ENCODE assay signal across 25 cellular contexts in the genomic region with DNA sequence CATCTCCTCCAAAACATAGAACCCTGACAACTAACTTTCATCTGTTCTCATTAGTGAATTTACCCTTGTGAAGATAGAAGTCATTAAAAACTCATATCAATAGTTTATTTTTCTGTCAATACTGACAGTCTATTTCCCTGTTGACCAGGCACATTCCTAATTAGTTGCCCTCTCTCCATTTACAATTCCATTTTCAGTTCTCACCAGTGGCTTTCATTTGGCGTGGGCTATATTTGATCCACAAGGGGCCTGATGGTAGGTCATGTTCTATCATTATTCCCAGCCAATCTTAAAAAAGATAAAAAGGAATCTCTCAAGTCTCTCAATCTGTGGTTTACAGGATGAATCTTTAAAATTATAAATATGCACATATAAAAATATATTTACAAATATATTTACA. TPM values are rescaled to one million over a fixed set of nuclear protein-coding genes. Genes with fewer than 3 reads are reported as not detected.
A peak's percentile ranks its signal among the peaks of the same experiment; 100 is the strongest.
DNase-seq lines count a peak whose midpoint lies in the region; ATAC-seq and TF ChIP-seq lines count a peak whose summit lies in the region.
"Had no signal": no experiment of that assay in that cellular context is flagged by ENCODE, and none has a peak within 500 bp of the region (broad histone marks: within the 10 kb centered on the region; RNA-seq: fewer than 3 reads in every experiment).

No MANE protein-coding gene starts in this region.

- H3K9ac ChIP-seq in HCT116 (ENCODE audit: low read length) = no peak overlapping the region

- H3K79me2 ChIP-seq in HCT116 (ENCODE audit: insufficient read depth, low read length) = no peaks in the 10 kb centered on the region

- peak overlapping the region in 2 of 4 donors; percentile 1 to 7 for H3K4me3 Mint-ChIP-seq in CD4-positive, CD25-positive, alpha-beta regulatory T cell
- peak overlapping the region; percentile 45 for H3K4me3 Mint-ChIP-seq in activated T-helper 17 cell treated with anti-CD3 and anti-CD28 coated beads, Interleukin-2, amount 50 U/mL, for 72 hours
- no peak overlapping the region for H3K4me3 Mint-ChIP-seq in mesothelial cell of epicardium
- H3K4me3 Mint-ChIP-seq: activated CD4-positive, alpha-beta memory T cell treated with anti-CD3 and anti-CD28 coated beads for 36 hours; dendritic cell treated with granulocyte-macrophage colony-stimulating factor and Interleukin-4, amounts not matched to agents 40 ng/mL and 50 ng/mL, for 4 days; immature natural killer cell; neural crest cell; WTC11 had no signal

- CTCF ChIA-PET in HCT116 (lab: Charles Lee) = interaction anchor here (1.4 kb wide), 1 partner anchor 93 kb away, joined by 3 read pairs; no protein-coding TSS in a partner anchor

- H2AFZ ChIP-seq in HCT116 (ENCODE audit: low read depth, low read length, poor library complexity, severe bottlenecking) = peak overlapping the region; percentile 47

- H3K9me3 ChIP-seq in CD4-positive, CD25-positive, alpha-beta regulatory T cell (ENCODE audit: control insufficient read depth in 2 of 2, low read length in 2 of 2) = no peaks in the 10 kb centered on the region
- H3K9me3 ChIP-seq in HCT116 (ENCODE audit: control insufficient read depth in 1 of 2, insufficient read depth in 1 of 2, low read depth in 1 of 2, low read length in 2 of 2) (no peaks in the 10 kb centered on the region), HAP-1 (no peaks in the 10 kb centered on the region)
- H3K9me3 ChIP-seq: sigmoid colon, testis had no signal

- H3K27me3 ChIP-seq in CD4-positive, CD25-positive, alpha-beta regulatory T cell (ENCODE audit: control insufficient read depth, insufficient read depth, low read length) = no peaks in the 10 kb centered on the region
- H3K27me3 ChIP-seq in HCT116 (ENCODE audit: insufficient read depth, low read length) (no peaks in the 10 kb centered on the region), HAP-1 (ENCODE audit: low read depth) (no peaks in the 10 kb centered on the region)
- H3K27me3 ChIP-seq: sigmoid colon, testis had no signal

- H3K4me1 ChIP-seq in CD4-positive, CD25-positive, alpha-beta regulatory T cell (ENCODE audit: control insufficient read depth, insufficient read depth, low read length, poor library complexity, severe bottlenecking) = peaks cover 15% of the 10 kb centered on the region
- H3K4me1 ChIP-seq in HCT116 (ENCODE audit: control insufficient read depth in 1 of 2, insufficient read depth in 2 of 2, low read length in 2 of 2) (peaks cover 3 to 10% of the 10 kb centered on the region in 2 experiments), HAP-1 (peaks cover 12% of the 10 kb centered on the region)

- peak overlapping the region; percentile 70 for H3K4me3 ChIP-seq in CD4-positive, CD25-positive, alpha-beta regulatory T cell (ENCODE audit: low read depth, low read length)
- H3K4me3 ChIP-seq in HCT116 (replicated peaks in 1 of 2; ENCODE audit: low read depth in 1 of 2, low read length in 2 of 2) (no peak overlapping the region), HAP-1 (no peak overlapping the region)
- H3K4me3 ChIP-seq: GM12878, sigmoid colon, testis had no signal

- no peak for DNase-seq in CD4-positive, CD25-positive, alpha-beta regulatory T cell
- DNase-seq in HCT116 (ENCODE audit: low read depth, low spot score) = no peak
- no peak for DNase-seq in mesothelial cell of epicardium (ENCODE audit: low spot score in 2 of 2, unreplicated experiment in 2 of 2)
- DNase-seq in HAP-1 (ENCODE audit: low spot score in 2 of 2) = no peak
- no peak for DNase-seq in left lobe of liver (ENCODE audit: low spot score)
- DNase-seq: activated CD4-positive, alpha-beta memory T cell treated with anti-CD3 and anti-CD28 coated beads for 36 hours; CD8-positive, alpha-beta memory T cell; DMS79; immature natural killer cell; NCI-H1436; NCI-H510A; RPMI8226; sigmoid colon; testis had no signal

- no peak overlapping the region for H3K27ac Mint-ChIP-seq in CD4-positive, CD25-positive, alpha-beta regulatory T cell
- peak overlapping the region; percentile 26 for H3K27ac Mint-ChIP-seq in activated T-helper 17 cell treated with anti-CD3 and anti-CD28 coated beads, Interleukin-2, amount 50 U/mL, for 72 hours
- peak overlapping the region; percentile 10 for H3K27ac Mint-ChIP-seq in mesothelial cell of epicardium
- H3K27ac Mint-ChIP-seq: CD8-positive, alpha-beta memory T cell; dendritic cell treated with granulocyte-macrophage colony-stimulating factor and Interleukin-4, amounts not matched to agents 40 ng/mL and 50 ng/mL, for 4 days; immature natural killer cell; progenitor cell of endocrine pancreas; WTC11 had no signal

- no peak overlapping the region for H3K4me2 ChIP-seq in HCT116 (ENCODE audit: low read length)

- in situ Hi-C loops in HAP-1 (cut with MboI; ENCODE audit: low sequenced_read_pairs) = no loop called here

- RAD21 ChIA-PET in HCT116 (lab: Charles Lee; ENCODE audit: low non-redundant PET in 1 of 2, low total read pairs in 2 of 2, uncharacterized antibody in 2 of 2, unreplicated experiment in 2 of 2) = no interaction called here

- BruUV-seq in HCT116 (replicated peaks; lab: Mats Ljungman, UMichigan) = no TSS peak

- no peak for TF ChIP-seq POLR2A in HCT116 (IDR thresholded peaks at IDR 0.05; ENCODE audit: borderline replicate concordance, extremely low read depth, insufficient read depth, insufficient read length)

- no peak for ATAC-seq in CD4-positive, CD25-positive, alpha-beta regulatory T cell (ENCODE audit: low read depth in 2 of 2)
- ATAC-seq in HCT116 (no peak), GM19035 (IDR thresholded peaks at IDR 0.05; ENCODE audit: unreplicated experiment) (no peak), left lobe of liver (no peak)
- no peak for ATAC-seq in activated T-helper 17 cell treated with anti-CD3 and anti-CD28 coated beads, Interleukin-2, amount 50 U/mL, for 72 hours (replicated peaks)
- ATAC-seq: GM12878, WTC11 had no signal

- no peaks in the 10 kb centered on the region for H3K36me3 ChIP-seq in CD4-positive, CD25-positive, alpha-beta regulatory T cell (ENCODE audit: control insufficient read depth, insufficient read depth, low read length)
- H3K36me3 ChIP-seq in HCT116 (ENCODE audit: control insufficient read depth in 1 of 2, insufficient read depth in 2 of 2, low read length in 2 of 2) = no peaks in the 10 kb centered on the region
- H3K36me3 ChIP-seq in HAP-1 (replicated peaks) = no peaks in the 10 kb centered on the region
- H3K36me3 ChIP-seq: sigmoid colon had no signal

- peaks cover 0 to 5% (median 0%) of the 10 kb centered on the region in 7 donors for H3K9me3 Mint-ChIP-seq in CD4-positive, CD25-positive, alpha-beta regulatory T cell
- no peaks in the 10 kb centered on the region for H3K9me3 Mint-ChIP-seq in activated T-helper 17 cell treated with anti-CD3 and anti-CD28 coated beads, Interleukin-2, amount 50 U/mL, for 72 hours
- peaks cover 15% of the 10 kb centered on the region for H3K9me3 Mint-ChIP-seq in mesothelial cell of epicardium
- H3K9me3 Mint-ChIP-seq: CD8-positive, alpha-beta memory T cell; dendritic cell treated with granulocyte-macrophage colony-stimulating factor and Interleukin-4, amounts not matched to agents 40 ng/mL and 50 ng/mL, for 4 days; neural crest cell had no signal

- no peaks in the 10 kb centered on the region for H4K20me1 ChIP-seq in HCT116 (ENCODE audit: insufficient read depth)

- no peaks in the 10 kb centered on the region for H3K9me2 ChIP-seq in HCT116 (ENCODE audit: insufficient read depth)

- no peak overlapping the region for H3K27ac ChIP-seq in CD4-positive, CD25-positive, alpha-beta regulatory T cell (ENCODE audit: insufficient read depth, low read length, poor library complexity, severe bottlenecking)
- no peak overlapping the region for H3K27ac ChIP-seq in HCT116 (ENCODE audit: low read depth, low read length)
- H3K27ac ChIP-seq: sigmoid colon, testis had no signal

- H3K4me1 Mint-ChIP-seq in CD4-positive, CD25-positive, alpha-beta regulatory T cell = peaks cover 4 to 31% (median 17%) of the 10 kb centered on the region in 4 donors
- peaks cover 19% of the 10 kb centered on the region for H3K4me1 Mint-ChIP-seq in activated T-helper 17 cell treated with anti-CD3 and anti-CD28 coated beads, Interleukin-2, amount 50 U/mL, for 72 hours
- peaks cover 22% of the 10 kb centered on the region for H3K4me1 Mint-ChIP-seq in mesothelial cell of epicardium

- TF ChIP-seq RAD21 in HCT116 (IDR thresholded peaks at IDR 0.05; ENCODE audit: low read depth) = no peak

- intact Hi-C loops in HCT116 (cut with micrococcal nuclease) = no loop called here

- TF ChIP-seq CTCF in HCT116 (IDR thresholded peaks at IDR 0.05 in 2 of 3, conservative IDR thresholded peaks at IDR 0.05 in 1 of 3; ENCODE audit: borderline replicate concordance in 1 of 3, insufficient read depth in 1 of 3, low read depth in 2 of 3, low read length in 2 of 3) (no peak), mesothelial cell of epicardium (IDR thresholded peaks at IDR 0.05; ENCODE audit: unreplicated experiment) (no peak)

- POLR2A ChIA-PET in HCT116 (lab: Charles Lee) = interaction anchor here (1.0 kb wide), 2 partner anchors 30 to 37 kb away, joined by 3 to 4 read pairs; no protein-coding TSS in a partner anchor

- peaks cover 5% of the 10 kb centered on the region for H3K27me3 Mint-ChIP-seq in CD4-positive, CD25-positive, alpha-beta regulatory T cell
- H3K27me3 Mint-ChIP-seq in activated T-helper 17 cell treated with anti-CD3 and anti-CD28 coated beads, Interleukin-2, amount 50 U/mL, for 72 hours = no peaks in the 10 kb centered on the region
- H3K27me3 Mint-ChIP-seq in mesothelial cell of epicardium (ENCODE audit: low read depth) = no peaks in the 10 kb centered on the region
- H3K27me3 Mint-ChIP-seq: activated CD4-positive, alpha-beta memory T cell treated with anti-CD3 and anti-CD28 coated beads for 36 hours had no signal

- H3K36me3 Mint-ChIP-seq in CD4-positive, CD25-positive, alpha-beta regulatory T cell = no peaks in the 10 kb centered on the region
- H3K36me3 Mint-ChIP-seq in activated T-helper 17 cell treated with anti-CD3 and anti-CD28 coated beads, Interleukin-2, amount 50 U/mL, for 72 hours (ENCODE audit: low read depth) = no peaks in the 10 kb centered on the region
- peaks cover 8% of the 10 kb centered on the region for H3K36me3 Mint-ChIP-seq in mesothelial cell of epicardium
- H3K36me3 Mint-ChIP-seq: activated CD4-positive, alpha-beta memory T cell treated with anti-CD3 and anti-CD28 coated beads for 36 hours; immature natural killer cell had no signal

RNA-seq across cellular contexts. Expression of a gene that starts 3.9 kb away (rescaled TPM):
- total RNA-seq in CD4-positive, CD25-positive, alpha-beta regulatory T cell = 15.9 TPM
- 10 to 100 TPM; 31.0 to 43.7 (median 34.6) TPM for polyA plus RNA-seq in CD4-positive, CD25-positive, alpha-beta regulatory T cell
- total RNA-seq in HCT116 (2021; ENCODE audit: unreplicated experiment) = 30.3 TPM
- 29.3 and 36.8 TPM in 2 replicates for polyA plus RNA-seq in HCT116 (2012)
- total RNA-seq in activated T-helper 17 cell treated with anti-CD3 and anti-CD28 coated beads, Interleukin-2, amount 50 U/mL, for 72 hours = 10 to 100 TPM; 25.6 to 31.9 TPM
- total RNA-seq in mesothelial cell of epicardium = 11.8 to 15.4 TPM (median 13.9 TPM) in 3 replicates
- total RNA-seq in left lobe of liver = 11.7 TPM

RNA-seq across cellular contexts. Expression of a gene that starts 25.6 kb away (rescaled TPM):
- total RNA-seq in CD4-positive, CD25-positive, alpha-beta regulatory T cell = not detected
- under 1 TPM in 1 of 4 donors, not detected in 3; 0.09 TPM for polyA plus RNA-seq in CD4-positive, CD25-positive, alpha-beta regulatory T cell
- not detected for total RNA-seq in HCT116 (2021; ENCODE audit: unreplicated experiment)
- not detected in 2 replicates for polyA plus RNA-seq in HCT116 (2012)
- not detected for total RNA-seq in activated T-helper 17 cell treated with anti-CD3 and anti-CD28 coated beads, Interleukin-2, amount 50 U/mL, for 72 hours
- total RNA-seq in mesothelial cell of epicardium = not detected in 3 replicates
- not detected for total RNA-seq in left lobe of liver
- total RNA-seq: activated CD4-positive, alpha-beta memory T cell treated with anti-CD3 and anti-CD28 coated beads for 36 hours; cardiac septum; CD8-positive, alpha-beta memory T cell; fibroblast of villous mesenchyme; GM12878; liver; mucosa of gallbladder; neural crest cell; progenitor cell of endocrine pancreas; sigmoid colon had no signal
- polyA plus RNA-seq: CD8-positive, alpha-beta memory T cell; immature natural killer cell; liver; sigmoid colon had no signal

RNA-seq across cellular contexts. Expression of a gene that starts 35.7 kb away (rescaled TPM):
- not detected for total RNA-seq in CD4-positive, CD25-positive, alpha-beta regulatory T cell
- polyA plus RNA-seq in CD4-positive, CD25-positive, alpha-beta regulatory T cell = not detected
- total RNA-seq in HCT116 (2021; ENCODE audit: unreplicated experiment) (not detected), mesothelial cell of epicardium (not detected in 3 replicates), left lobe of liver (not detected)
- polyA plus RNA-seq in HCT116 (2012) = not detected in 2 replicates
- not detected for total RNA-seq in activated T-helper 17 cell treated with anti-CD3 and anti-CD28 coated beads, Interleukin-2, amount 50 U/mL, for 72 hours
- total RNA-seq: activated CD4-positive, alpha-beta memory T cell treated with anti-CD3 and anti-CD28 coated beads for 36 hours; cardiac septum; CD8-positive, alpha-beta memory T cell; fibroblast of villous mesenchyme; GM12878; liver; mucosa of gallbladder; neural crest cell; progenitor cell of endocrine pancreas; sigmoid colon; testis; WTC11 had no signal
- polyA plus RNA-seq: CD8-positive, alpha-beta memory T cell; GM12878; immature natural killer cell; liver; sigmoid colon had no signal

RNA-seq across cellular contexts. Expression of a gene that starts 57.1 kb away (rescaled TPM):
- 38.7 TPM for total RNA-seq in CD4-positive, CD25-positive, alpha-beta regulatory T cell
- 100 to 1,000 TPM; 105 to 147 (median 120) TPM for polyA plus RNA-seq in CD4-positive, CD25-positive, alpha-beta regulatory T cell
- 26.8 TPM for total RNA-seq in HCT116 (2021; ENCODE audit: unreplicated experiment)
- 14.9 and 19.6 TPM in 2 replicates for polyA plus RNA-seq in HCT116 (2012)
- 10 to 100 TPM; 15.0 to 24.3 TPM for total RNA-seq in activated T-helper 17 cell treated with anti-CD3 and anti-CD28 coated beads, Interleukin-2, amount 50 U/mL, for 72 hours
- total RNA-seq in mesothelial cell of epicardium = 19.4 to 21.9 TPM (median 20.5 TPM) in 3 replicates
- total RNA-seq in left lobe of liver = 13.8 TPM

Comparison
In these comparisons a context has a peak if more than half of its experiments do, and no peak if none do; other contexts are left out.
1. H3K27ac Mint-ChIP-seq: peak in activated T-helper 17 cell treated with anti-CD3 and anti-CD28 coated beads, Interleukin-2, amount 50 U/mL, for 72 hours (single experiment) and mesothelial cell of epicardium (single experiment); none in CD4-positive, CD25-positive, alpha-beta regulatory T cell (0 of 3).